Comparison of ENCODE assay signal across 13 cellular contexts in the genomic region with DNA sequence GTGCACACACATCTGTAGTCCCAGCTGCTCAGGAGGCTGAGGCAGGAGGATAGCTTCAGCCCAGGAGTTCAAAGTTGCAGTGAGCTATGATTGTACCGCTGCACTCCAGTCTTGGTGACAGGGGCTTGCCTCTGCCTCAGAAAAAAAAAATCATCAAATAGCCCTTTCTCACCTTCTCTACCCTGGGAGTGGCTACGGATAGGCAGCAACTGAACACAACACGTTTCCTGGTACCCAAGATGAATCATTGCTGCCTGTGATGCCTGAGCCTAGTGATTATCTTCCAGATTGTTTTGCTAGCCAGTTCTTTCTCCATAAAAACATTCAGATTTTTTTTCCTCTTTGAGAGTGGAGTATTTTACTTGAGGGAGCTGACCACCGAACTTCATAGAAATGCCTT. TPM values are rescaled to one million over a fixed set of nuclear protein-coding genes. Genes with fewer than 3 reads are reported as not detected.
DNase-seq lines count a peak whose midpoint lies in the region; ATAC-seq and TF ChIP-seq lines count a peak whose summit lies in the region.
"Had no signal": no experiment of that assay in that cellular context is flagged by ENCODE, and none has a peak within 500 bp of the region (broad histone marks: within the 10 kb centered on the region; RNA-seq: fewer than 3 reads in every experiment).

No MANE protein-coding gene starts in this region.

- H3K4me3 ChIP-seq in MG63 = no peak overlapping the region
- H3K4me3 ChIP-seq: upper lobe of right lung had no signal

- TF ChIP-seq CTCF in WTC11 (IDR thresholded peaks at IDR 0.05) = no peak

- no peaks in the 10 kb centered on the region for H3K27me3 Mint-ChIP-seq in activated T-cell treated with anti-CD3 and anti-CD28 coated beads, Interleukin-2, amount 50 U/mL, for 24 hours
- no peaks in the 10 kb centered on the region for H3K27me3 Mint-ChIP-seq in WTC11 (ENCODE audit: low read depth)
- H3K27me3 Mint-ChIP-seq in central memory CD8-positive, alpha-beta T cell = no peaks in the 10 kb centered on the region

- CTCF ChIA-PET in WTC11 (lab: Charles Lee) = interaction anchor here (1.5 kb wide), 1 partner anchor 29 kb away, joined by 4 read pairs; no protein-coding TSS in a partner anchor

- H3K9me3 ChIP-seq in MG63 = no peaks in the 10 kb centered on the region
- H3K9me3 ChIP-seq: upper lobe of right lung had no signal

- DNase-seq in activated T-cell treated with anti-CD3 and anti-CD28 coated beads, Interleukin-2, amount 50 U/mL, for 24 hours = no peak
- DNase-seq in activated T-cell treated with anti-CD3 and anti-CD28 coated beads, Interleukin-2, amount 50 U/mL, for 1 hour = no peak
- DNase-seq in WTC11 (ENCODE audit: low spot score) (no peak), RKO (ENCODE audit: low spot score) (no peak), MG63 (no peak), EL (no peak)
- DNase-seq in central memory CD8-positive, alpha-beta T cell (ENCODE audit: low spot score in 2 of 2) = no peak
- DNase-seq in stimulated activated effector memory CD8-positive, alpha-beta T cell treated with anti-CD3 and anti-CD28 coated beads, Interleukin-12 subunit alpha, Interleukin-12 subunit beta, amount 100 ng/mL, for 72 hours (ENCODE audit: low spot score in 2 of 2) = no peak
- DNase-seq: anterior cingulate cortex, GF-D8, left colon, upper lobe of right lung had no signal

- H3K27me3 ChIP-seq in MG63 = no peaks in the 10 kb centered on the region
- H3K27me3 ChIP-seq: upper lobe of right lung had no signal

- POLR2A ChIA-PET in WTC11 (lab: Charles Lee) = no interaction called here

- peaks cover 21% of the 10 kb centered on the region for H3K36me3 Mint-ChIP-seq in activated T-cell treated with anti-CD3 and anti-CD28 coated beads, Interleukin-2, amount 50 U/mL, for 24 hours (ENCODE audit: low read depth)
- H3K36me3 Mint-ChIP-seq in WTC11 = peaks cover 4% of the 10 kb centered on the region; the same call in 1 of the 2 replicates
- peaks cover 20% of the 10 kb centered on the region for H3K36me3 Mint-ChIP-seq in central memory CD8-positive, alpha-beta T cell (ENCODE audit: insufficient read depth)
- peaks cover 38% of the 10 kb centered on the region for H3K36me3 Mint-ChIP-seq in stimulated activated effector memory CD8-positive, alpha-beta T cell treated with anti-CD3 and anti-CD28 coated beads, Interleukin-12 subunit alpha, Interleukin-12 subunit beta, amount 100 ng/mL, for 72 hours

- peak overlapping the region; percentile 88 for H3K27ac Mint-ChIP-seq in activated T-cell treated with anti-CD3 and anti-CD28 coated beads, Interleukin-2, amount 50 U/mL, for 24 hours
- peak overlapping the region; percentile 51 for H3K27ac Mint-ChIP-seq in WTC11
- H3K27ac Mint-ChIP-seq in central memory CD8-positive, alpha-beta T cell (ENCODE audit: low read depth) = peak overlapping the region; percentile 90
- peak overlapping the region; percentile 86 for H3K27ac Mint-ChIP-seq in stimulated activated effector memory CD8-positive, alpha-beta T cell treated with anti-CD3 and anti-CD28 coated beads, Interleukin-12 subunit alpha, Interleukin-12 subunit beta, amount 100 ng/mL, for 72 hours

- H3K4me1 Mint-ChIP-seq in activated T-cell treated with anti-CD3 and anti-CD28 coated beads, Interleukin-2, amount 50 U/mL, for 24 hours (ENCODE audit: low read depth) = peaks cover 89% of the 10 kb centered on the region
- H3K4me1 Mint-ChIP-seq in WTC11 = peaks cover 57% of the 10 kb centered on the region
- H3K4me1 Mint-ChIP-seq in central memory CD8-positive, alpha-beta T cell = peaks cover 84% of the 10 kb centered on the region
- H3K4me1 Mint-ChIP-seq in stimulated activated effector memory CD8-positive, alpha-beta T cell treated with anti-CD3 and anti-CD28 coated beads, Interleukin-12 subunit alpha, Interleukin-12 subunit beta, amount 100 ng/mL, for 72 hours = peaks cover 92% of the 10 kb centered on the region

- H3K9me3 Mint-ChIP-seq in activated T-cell treated with anti-CD3 and anti-CD28 coated beads, Interleukin-2, amount 50 U/mL, for 24 hours = no peaks in the 10 kb centered on the region
- H3K9me3 Mint-ChIP-seq in WTC11 = no peaks in the 10 kb centered on the region
- H3K9me3 Mint-ChIP-seq in central memory CD8-positive, alpha-beta T cell = no peaks in the 10 kb centered on the region
- no peaks in the 10 kb centered on the region for H3K9me3 Mint-ChIP-seq in stimulated activated effector memory CD8-positive, alpha-beta T cell treated with anti-CD3 and anti-CD28 coated beads, Interleukin-12 subunit alpha, Interleukin-12 subunit beta, amount 100 ng/mL, for 72 hours

- H3K4me3 Mint-ChIP-seq in activated T-cell treated with anti-CD3 and anti-CD28 coated beads, Interleukin-2, amount 50 U/mL, for 24 hours = no peak overlapping the region
- H3K4me3 Mint-ChIP-seq in WTC11 = no peak overlapping the region
- peak overlapping the region; percentile 59 for H3K4me3 Mint-ChIP-seq in central memory CD8-positive, alpha-beta T cell
- peak overlapping the region; percentile 63 for H3K4me3 Mint-ChIP-seq in stimulated activated effector memory CD8-positive, alpha-beta T cell treated with anti-CD3 and anti-CD28 coated beads, Interleukin-12 subunit alpha, Interleukin-12 subunit beta, amount 100 ng/mL, for 72 hours

- peaks cover 10% of the 10 kb centered on the region for H3K36me3 ChIP-seq in MG63

- ATAC-seq in WTC11 = no peak
- ATAC-seq in central memory CD8-positive, alpha-beta T cell (replicated peaks; ENCODE audit: extremely low read depth, poor library complexity, severe bottlenecking) = peak; percentile 48
- peak; percentile 68 for ATAC-seq in stimulated activated effector memory CD8-positive, alpha-beta T cell treated with anti-CD3 and anti-CD28 coated beads, Interleukin-12 subunit alpha, Interleukin-12 subunit beta, amount 100 ng/mL, for 72 hours
- ATAC-seq: esophagus mucosa, left colon, upper lobe of right lung had no signal

TF ChIP-seq in WTC11, 78 proteins besides CTCF, POLR2A, EP300 and RAD21 (continues in another document):
- TF ChIP-seq NR1H2 (CRISPR knock-in tag; IDR thresholded peaks at IDR 0.05) (no peak), ARID4B (CRISPR knock-in tag; IDR thresholded peaks at IDR 0.05; ENCODE audit: borderline replicate concordance) (no peak), ZNF138 (CRISPR knock-in tag; conservative IDR thresholded peaks at IDR 0.05) (no peak), E2F1 (CRISPR knock-in tag; IDR thresholded peaks at IDR 0.05) (no peak), RORB (CRISPR knock-in tag; IDR thresholded peaks at IDR 0.05) (no peak)
- TF ChIP-seq, protein P1, sequence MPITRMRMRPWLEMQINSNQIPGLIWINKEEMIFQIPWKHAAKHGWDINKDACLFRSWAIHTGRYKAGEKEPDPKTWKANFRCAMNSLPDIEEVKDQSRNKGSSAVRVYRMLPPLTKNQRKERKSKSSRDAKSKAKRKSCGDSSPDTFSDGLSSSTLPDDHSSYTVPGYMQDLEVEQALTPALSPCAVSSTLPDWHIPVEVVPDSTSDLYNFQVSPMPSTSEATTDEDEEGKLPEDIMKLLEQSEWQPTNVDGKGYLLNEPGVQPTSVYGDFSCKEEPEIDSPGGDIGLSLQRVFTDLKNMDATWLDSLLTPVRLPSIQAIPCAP (CRISPR knock-in tag; IDR thresholded peaks at IDR 0.05) = no peak

RNA-seq across cellular contexts. Expression of gene INPP4A, which starts 13.5 kb away (rescaled TPM):
- total RNA-seq in WTC11 (2021) = 31.7 to 38.3 TPM (median 33.4 TPM) in 3 replicates
- 8.4 and 12.6 TPM in 2 replicates for total RNA-seq in MG63 (2014; rRNA removed; shearing (Covaris generic); ENCODE audit: low replicate concordance)

Comparison
In these comparisons a context has a peak if more than half of its experiments do, and no peak if none do; other contexts are left out.
1. H3K4me3 Mint-ChIP-seq: peak in central memory CD8-positive, alpha-beta T cell (single experiment) and stimulated activated effector memory CD8-positive, alpha-beta T cell treated with anti-CD3 and anti-CD28 coated beads, Interleukin-12 subunit alpha, Interleukin-12 subunit beta, amount 100 ng/mL, for 72 hours (single experiment); none in activated T-cell treated with anti-CD3 and anti-CD28 coated beads, Interleukin-2, amount 50 U/mL, for 24 hours (single experiment) and WTC11 (single experiment).
2. Peak in every context shown above with its lines, with median percentiles within 50 percentile points of each other: H3K27ac Mint-ChIP-seq.